In genomic region chr2:38509947-38510326, GRCh38 we compare ENCODE assay signal across 23 cellular contexts.
DNase-seq lines count a peak whose midpoint lies in the region; ATAC-seq and TF ChIP-seq lines count a peak whose summit lies in the region.
"Had no signal": no experiment of that assay in that cellular context is flagged by ENCODE, and none has a peak within 500 bp of the region (broad histone marks: within the 10 kb centered on the region; RNA-seq: fewer than 3 reads in every experiment).

No MANE protein-coding gene starts in this region.

- DNase-seq in HCT116 (ENCODE audit: low read depth, low spot score) (no peak), adipocyte (ENCODE audit: low read depth) (no peak), mesenchymal stem cell (no peak), stomach (no peak), Peyer's patch (no peak)
- DNase-seq in activated effector memory CD4-positive, alpha-beta T cell treated with anti-CD3 and anti-CD28 coated beads, Interleukin-2, amount 50 U/mL, for 16 hours = no peak
- DNase-seq in naive thymus-derived CD4-positive, alpha-beta T cell = no peak
- DNase-seq: activated CD4-positive, alpha-beta memory T cell treated with anti-CD3 and anti-CD28 coated beads, Interleukin-2, amount 10 ng/mL, durations not matched to agents 7 days and 5 days; activated CD4-positive, CD25-positive, alpha-beta regulatory T cell treated with anti-CD3 and anti-CD28 coated beads, Interleukin-2, amount 50 U/mL, for 72 hours; C1 segment of cervical spinal cord; DND-41; dorsolateral prefrontal cortex; left lung; midbrain; NCI-H1092 treated with DMSO at 0.1 percent for 48 hours; NCI-H1930; NCI-H2227 treated with DMSO at 0.1 percent for 48 hours; SHP77 had no signal

- intact Hi-C loops in HCT116 (cut with micrococcal nuclease) (loop anchor here (10.0 kb wide), 1 partner anchor 615 kb away; no protein-coding TSS in a partner anchor), stomach (cut with DNase I; ENCODE audit: low total_unique reads) (no loop called here)
- intact Hi-C loops in naive thymus-derived CD4-positive, alpha-beta T cell (cut with micrococcal nuclease) = loop anchor here in 1 of 2 donors (2.0 to 5.0 kb wide), 3 partner anchors 393 to 1113 kb away; no protein-coding TSS in a partner anchor

- no peak overlapping the region for H3K14ac ChIP-seq in mesenchymal stem cell (ENCODE audit: low read length in 2 of 2)

- H3K9ac ChIP-seq in HCT116 (ENCODE audit: low read length) = no peak overlapping the region
- peak overlapping the region; percentile 66 for H3K9ac ChIP-seq in adipocyte (ENCODE audit: low read length)
- H3K9ac ChIP-seq in mesenchymal stem cell (ENCODE audit: low read length) = peak overlapping the region; percentile 31

- H3K4me1 ChIP-seq in HCT116 (ENCODE audit: control insufficient read depth in 1 of 2, insufficient read depth in 2 of 2, low read length in 2 of 2) (peaks cover 10 to 23% of the 10 kb centered on the region in 2 experiments; a peak in 3 of 4 replicates), adipocyte (ENCODE audit: control insufficient read depth, insufficient read depth, low read length) (peaks cover 40% of the 10 kb centered on the region), mesenchymal stem cell (ENCODE audit: control insufficient read depth, insufficient read depth, low read depth, low read length) (peaks cover 4% of the 10 kb centered on the region), stomach (peaks cover 6 to 35% (median 16%) of the 10 kb centered on the region in 4 donors), Peyer's patch (no peaks in the 10 kb centered on the region)
- H3K4me1 ChIP-seq in naive thymus-derived CD4-positive, alpha-beta T cell (ENCODE audit: control insufficient read depth in 2 of 2, insufficient read depth in 2 of 2, low read length in 2 of 2) = no peaks in the 10 kb centered on the region

- H3K9me3 ChIP-seq in HCT116 (ENCODE audit: control insufficient read depth in 1 of 2, insufficient read depth in 1 of 2, low read depth in 1 of 2, low read length in 2 of 2) = no peaks in the 10 kb centered on the region
- H3K9me3 ChIP-seq in adipocyte (ENCODE audit: control insufficient read depth, low read length) = no peaks in the 10 kb centered on the region
- H3K9me3 ChIP-seq in mesenchymal stem cell (ENCODE audit: control insufficient read depth, low read length) = no peaks in the 10 kb centered on the region
- no peaks in the 10 kb centered on the region for H3K9me3 ChIP-seq in stomach
- no peaks in the 10 kb centered on the region for H3K9me3 ChIP-seq in Peyer's patch
- H3K9me3 ChIP-seq in naive thymus-derived CD4-positive, alpha-beta T cell (ENCODE audit: control insufficient read depth in 2 of 3, low read length in 3 of 3) = no peaks in the 10 kb centered on the region
- H3K9me3 ChIP-seq: left lung had no signal

- H2BK5ac ChIP-seq in mesenchymal stem cell (ENCODE audit: low read depth, low read length, poor library complexity, severe bottlenecking) = no peak overlapping the region

- H2BK15ac ChIP-seq in mesenchymal stem cell (ENCODE audit: low read depth, poor library complexity, severe bottlenecking) = no peak overlapping the region

- no peak overlapping the region for H2BK12ac ChIP-seq in mesenchymal stem cell (ENCODE audit: low read length in 2 of 2)

- no peak overlapping the region for H3K23ac ChIP-seq in mesenchymal stem cell (ENCODE audit: low read length in 2 of 2)

- no peaks in the 10 kb centered on the region for H3K79me2 ChIP-seq in HCT116 (ENCODE audit: insufficient read depth, low read length)

- H4K20me1 ChIP-seq in HCT116 (ENCODE audit: insufficient read depth) = no peaks in the 10 kb centered on the region

- no peaks in the 10 kb centered on the region for H3K79me1 ChIP-seq in mesenchymal stem cell (replicated peaks; ENCODE audit: low read length, poor library complexity, severe bottlenecking)

- no peak overlapping the region for H3K4ac ChIP-seq in mesenchymal stem cell (ENCODE audit: low read depth in 1 of 2, low read length in 2 of 2)

- H3K4me2 ChIP-seq in HCT116 (ENCODE audit: low read length) (peak overlapping the region; percentile 17), mesenchymal stem cell (ENCODE audit: low read length, poor library complexity, severe bottlenecking) (no peak overlapping the region)

- H3K18ac ChIP-seq in mesenchymal stem cell (ENCODE audit: low read depth in 1 of 2, low read length in 2 of 2) = no peak overlapping the region

- no peak overlapping the region for H3K27ac Mint-ChIP-seq in naive thymus-derived CD4-positive, alpha-beta T cell
- H3K27ac Mint-ChIP-seq: activated CD4-positive, alpha-beta memory T cell treated with anti-CD3 and anti-CD28 coated beads, Interleukin-2, amount 10 ng/mL, durations not matched to agents 7 days and 5 days; activated naive CD8-positive, alpha-beta T cell; activated T-helper 2 cell treated with anti-CD3 and anti-CD28 coated beads, Interferon-gamma antibody, Interleukin-2, Interleukin-4, amounts not matched to agents 10 μg/mL and 5 μg/mL and 100 μg/mL, durations not matched to agents 14 hours and 24 hours and 36 hours had no signal

- no peaks in the 10 kb centered on the region for H3K9me2 ChIP-seq in HCT116 (ENCODE audit: insufficient read depth)

- 81% methylated on average over 2 of the region's 2 CpGs for WGBS in mesenchymal stem cell
- 88 to 93% (median 90%) methylated on average over 2 of the region's 2 CpGs for WGBS in stomach, 5 donors

- H3K9me3 Mint-ChIP-seq in naive thymus-derived CD4-positive, alpha-beta T cell = no peaks in the 10 kb centered on the region
- H3K9me3 Mint-ChIP-seq: neural crest cell had no signal

- no peak overlapping the region for H3K4me3 Mint-ChIP-seq in naive thymus-derived CD4-positive, alpha-beta T cell
- H3K4me3 Mint-ChIP-seq: activated CD4-positive, alpha-beta memory T cell treated with anti-CD3 and anti-CD28 coated beads, Interleukin-2, amount 10 ng/mL, durations not matched to agents 7 days and 5 days; activated naive CD8-positive, alpha-beta T cell; neural crest cell had no signal

- peaks cover 0 to 2% (median 0%) of the 10 kb centered on the region in 5 donors for H3K36me3 Mint-ChIP-seq in naive thymus-derived CD4-positive, alpha-beta T cell
- H3K36me3 Mint-ChIP-seq: activated naive CD8-positive, alpha-beta T cell had no signal

- BruUV-seq in HCT116 (replicated peaks; lab: Mats Ljungman, UMichigan) = no TSS peak

- POLR2A ChIA-PET in HCT116 (lab: Charles Lee) = no interaction called here
- POLR2A ChIA-PET in naive thymus-derived CD4-positive, alpha-beta T cell (lab: Charles Lee) = interaction anchor here (0.8 kb wide), 1 partner anchor 13 kb away, joined by 4 read pairs; no protein-coding TSS in a partner anchor

- ATAC-seq in HCT116 (peak; percentile 20; the same call in 1 of the 2 replicates), GM18517 (IDR thresholded peaks at IDR 0.05; ENCODE audit: unreplicated experiment) (no peak)
- ATAC-seq in naive thymus-derived CD4-positive, alpha-beta T cell = no peak
- ATAC-seq: left lung had no signal

- H4K91ac ChIP-seq in mesenchymal stem cell (ENCODE audit: low read length) = no peak overlapping the region

- RAD21 ChIA-PET in HCT116 (lab: Charles Lee; ENCODE audit: low non-redundant PET in 1 of 2, low total read pairs in 2 of 2, uncharacterized antibody in 2 of 2, unreplicated experiment in 2 of 2) = interaction anchor here in 1 of 2 experiments (1.8 kb wide), 1 partner anchor 194 kb away, joined by 4 read pairs; no protein-coding TSS in a partner anchor

- H2BK120ac ChIP-seq in mesenchymal stem cell (ENCODE audit: low read depth, low read length) = no peak overlapping the region

- H2AFZ ChIP-seq in HCT116 (ENCODE audit: low read depth, low read length, poor library complexity, severe bottlenecking) (peak overlapping the region; percentile 72), mesenchymal stem cell (ENCODE audit: low read depth, low read length) (no peak overlapping the region)

- H3K36me3 ChIP-seq in HCT116 (ENCODE audit: control insufficient read depth in 1 of 2, insufficient read depth in 2 of 2, low read length in 2 of 2) (no peaks in the 10 kb centered on the region), adipocyte (ENCODE audit: control insufficient read depth, insufficient read depth, low read length, severe bottlenecking) (no peaks in the 10 kb centered on the region), mesenchymal stem cell (ENCODE audit: control insufficient read depth in 1 of 2, insufficient read depth in 2 of 2, low read depth in 1 of 2, low read length in 2 of 2) (no peaks in the 10 kb centered on the region), stomach (no peaks in the 10 kb centered on the region), Peyer's patch (no peaks in the 10 kb centered on the region)
- H3K36me3 ChIP-seq in naive thymus-derived CD4-positive, alpha-beta T cell (ENCODE audit: control insufficient read depth in 2 of 3, insufficient read depth in 3 of 3, low read length in 3 of 3) = no peaks in the 10 kb centered on the region
- H3K36me3 ChIP-seq: left lung had no signal

- H4K8ac ChIP-seq in mesenchymal stem cell (ENCODE audit: low read length) = no peak overlapping the region

- no peak for TF ChIP-seq EP300 in stomach (IDR thresholded peaks at IDR 0.05)

- peaks cover 0 to 14% (median 5%) of the 10 kb centered on the region in 5 donors for H3K27me3 Mint-ChIP-seq in naive thymus-derived CD4-positive, alpha-beta T cell

- H3K4me3 ChIP-seq in HCT116 (replicated peaks in 1 of 2; ENCODE audit: low read depth in 1 of 2, low read length in 2 of 2) = no peak overlapping the region
- no peak overlapping the region for H3K4me3 ChIP-seq in adipocyte (ENCODE audit: low read length)
- H3K4me3 ChIP-seq in mesenchymal stem cell (ENCODE audit: insufficient read depth in 1 of 2, low read depth in 1 of 2, low read length in 2 of 2) = no peak overlapping the region
- H3K4me3 ChIP-seq in stomach = no peak overlapping the region
- H3K4me3 ChIP-seq in Peyer's patch = no peak overlapping the region
- no peak overlapping the region for H3K4me3 ChIP-seq in naive thymus-derived CD4-positive, alpha-beta T cell (ENCODE audit: low read length)
- H3K4me3 ChIP-seq: dorsolateral prefrontal cortex, left lung, skin epidermis had no signal

- H3K27me3 ChIP-seq in HCT116 (ENCODE audit: insufficient read depth, low read length) (no peaks in the 10 kb centered on the region), adipocyte (replicated peaks; ENCODE audit: control insufficient read depth, insufficient read depth, low read length) (no peaks in the 10 kb centered on the region), mesenchymal stem cell (ENCODE audit: control insufficient read depth in 1 of 2, insufficient read depth in 1 of 2, low read length in 2 of 2) (no peaks in the 10 kb centered on the region), stomach (no peaks in the 10 kb centered on the region), Peyer's patch (no peaks in the 10 kb centered on the region)
- no peaks in the 10 kb centered on the region for H3K27me3 ChIP-seq in naive thymus-derived CD4-positive, alpha-beta T cell (ENCODE audit: control insufficient read depth in 2 of 2, insufficient read depth in 2 of 2, low read length in 2 of 2)
- H3K27me3 ChIP-seq: left lung had no signal

- TF ChIP-seq CTCF in HCT116 (IDR thresholded peaks at IDR 0.05 in 2 of 3, conservative IDR thresholded peaks at IDR 0.05 in 1 of 3; ENCODE audit: borderline replicate concordance in 1 of 3, insufficient read depth in 1 of 3, low read depth in 2 of 3, low read length in 2 of 3) = no peak
- TF ChIP-seq CTCF in stomach (IDR thresholded peaks at IDR 0.05) = no peak
- no peak for TF ChIP-seq CTCF in Peyer's patch (IDR thresholded peaks at IDR 0.05)

- H3K4me1 Mint-ChIP-seq in naive thymus-derived CD4-positive, alpha-beta T cell = peaks cover 0 to 12% (median 0%) of the 10 kb centered on the region in 7 donors

- H3K27ac ChIP-seq in HCT116 (ENCODE audit: low read depth, low read length) = no peak overlapping the region
- no peak overlapping the region for H3K27ac ChIP-seq in mesenchymal stem cell (ENCODE audit: low read length, poor library complexity, severe bottlenecking)
- H3K27ac ChIP-seq in stomach = peak overlapping the region in 4 of 5 donors; percentile 6 to 71 (median 53)
- H3K27ac ChIP-seq in Peyer's patch = peak overlapping the region in 1 of 4 donors; percentile 60
- no peak overlapping the region for H3K27ac ChIP-seq in naive thymus-derived CD4-positive, alpha-beta T cell (ENCODE audit: low read depth, low read length)
- H3K27ac ChIP-seq: left lung, skin epidermis had no signal

- no peak for TF ChIP-seq POLR2A in HCT116 (IDR thresholded peaks at IDR 0.05; ENCODE audit: borderline replicate concordance, extremely low read depth, insufficient read depth, insufficient read length)
- no peak for TF ChIP-seq POLR2A in stomach (IDR thresholded peaks at IDR 0.05)
- TF ChIP-seq POLR2A in Peyer's patch (IDR thresholded peaks at IDR 0.05) = no peak

- no peak overlapping the region for H2AK5ac ChIP-seq in mesenchymal stem cell (ENCODE audit: low read length, severe bottlenecking)

- CTCF ChIA-PET in HCT116 (lab: Charles Lee) = interaction anchor here (1.1 to 3.2 kb wide), 5 partner anchors 10 to 236 kb away, joined by 3 to 31 read pairs (median 3); no protein-coding TSS in a partner anchor
- CTCF ChIA-PET in naive thymus-derived CD4-positive, alpha-beta T cell (lab: Charles Lee) = interaction anchor here (0.9 to 3.5 kb wide), 5 partner anchors 31 to 197 kb away, joined by 3 to 69 read pairs (median 3); no protein-coding TSS in a partner anchor

- no peak for TF ChIP-seq RAD21 in HCT116 (IDR thresholded peaks at IDR 0.05; ENCODE audit: low read depth)

Comparison
In these comparisons a context has a peak if more than half of its experiments do, and no peak if none do; other contexts are left out.
1. H3K27ac ChIP-seq: peak in stomach (4 of 5); none in HCT116 (single experiment), mesenchymal stem cell (single experiment) and naive thymus-derived CD4-positive, alpha-beta T cell (single experiment).